1 cellular context compared by ENCODE assay signal in genomic region chr9:19184144-19184917, GRCh38.
TF ChIP-seq lines count a peak whose summit lies in the region.

No MANE protein-coding gene starts in this region.

TF ChIP-seq in GM12878, 131 proteins besides CTCF, POLR2A, EP300 and RAD21 (continued from another document and continues in another):
- TF ChIP-seq MEF2B (IDR thresholded peaks at IDR 0.05; ENCODE audit: partially characterized antibody, poor library complexity, severe bottlenecking), result peak; percentile 45
- no peak for TF ChIP-seq RCOR1 (conservative IDR thresholded peaks at IDR 0.05; ENCODE audit: low read depth, low read length)
- no peak for TF ChIP-seq YBX1 (IDR thresholded peaks at IDR 0.05)
- no peak for TF ChIP-seq HSF1 (IDR thresholded peaks at IDR 0.05; ENCODE audit: low read depth, low read length)
- TF ChIP-seq DPF2 (IDR thresholded peaks at IDR 0.05), result no peak
- no peak for TF ChIP-seq POLR2AphosphoS5 (IDR thresholded peaks at IDR 0.05; ENCODE audit: low read length)
- no peak; the same call in 1 of the 2 replicates for TF ChIP-seq SMC3 (IDR thresholded peaks at IDR 0.05; ENCODE audit: borderline replicate concordance, low read length)
- no peak for TF ChIP-seq POLR2AphosphoS2 (IDR thresholded peaks at IDR 0.05; ENCODE audit: low read depth, low read length)
- TF ChIP-seq, protein P1, sequence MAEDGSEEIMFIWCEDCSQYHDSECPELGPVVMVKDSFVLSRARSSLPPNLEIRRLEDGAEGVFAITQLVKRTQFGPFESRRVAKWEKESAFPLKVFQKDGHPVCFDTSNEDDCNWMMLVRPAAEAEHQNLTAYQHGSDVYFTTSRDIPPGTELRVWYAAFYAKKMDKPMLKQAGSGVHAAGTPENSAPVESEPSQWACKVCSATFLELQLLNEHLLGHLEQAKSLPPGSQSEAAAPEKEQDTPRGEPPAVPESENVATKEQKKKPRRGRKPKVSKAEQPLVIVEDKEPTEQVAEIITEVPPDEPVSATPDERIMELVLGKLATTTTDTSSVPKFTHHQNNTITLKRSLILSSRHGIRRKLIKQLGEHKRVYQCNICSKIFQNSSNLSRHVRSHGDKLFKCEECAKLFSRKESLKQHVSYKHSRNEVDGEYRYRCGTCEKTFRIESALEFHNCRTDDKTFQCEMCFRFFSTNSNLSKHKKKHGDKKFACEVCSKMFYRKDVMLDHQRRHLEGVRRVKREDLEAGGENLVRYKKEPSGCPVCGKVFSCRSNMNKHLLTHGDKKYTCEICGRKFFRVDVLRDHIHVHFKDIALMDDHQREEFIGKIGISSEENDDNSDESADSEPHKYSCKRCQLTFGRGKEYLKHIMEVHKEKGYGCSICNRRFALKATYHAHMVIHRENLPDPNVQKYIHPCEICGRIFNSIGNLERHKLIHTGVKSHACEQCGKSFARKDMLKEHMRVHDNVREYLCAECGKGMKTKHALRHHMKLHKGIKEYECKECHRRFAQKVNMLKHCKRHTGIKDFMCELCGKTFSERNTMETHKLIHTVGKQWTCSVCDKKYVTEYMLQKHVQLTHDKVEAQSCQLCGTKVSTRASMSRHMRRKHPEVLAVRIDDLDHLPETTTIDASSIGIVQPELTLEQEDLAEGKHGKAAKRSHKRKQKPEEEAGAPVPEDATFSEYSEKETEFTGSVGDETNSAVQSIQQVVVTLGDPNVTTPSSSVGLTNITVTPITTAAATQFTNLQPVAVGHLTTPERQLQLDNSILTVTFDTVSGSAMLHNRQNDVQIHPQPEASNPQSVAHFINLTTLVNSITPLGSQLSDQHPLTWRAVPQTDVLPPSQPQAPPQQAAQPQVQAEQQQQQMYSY (CRISPR knock-in tag; IDR thresholded peaks at IDR 0.05), result peak; percentile 39; the same call in 1 of the 2 replicates
- no peak for TF ChIP-seq STAT3 (IDR thresholded peaks at IDR 0.05; ENCODE audit: low read depth, low read length)
- TF ChIP-seq, protein P2, sequence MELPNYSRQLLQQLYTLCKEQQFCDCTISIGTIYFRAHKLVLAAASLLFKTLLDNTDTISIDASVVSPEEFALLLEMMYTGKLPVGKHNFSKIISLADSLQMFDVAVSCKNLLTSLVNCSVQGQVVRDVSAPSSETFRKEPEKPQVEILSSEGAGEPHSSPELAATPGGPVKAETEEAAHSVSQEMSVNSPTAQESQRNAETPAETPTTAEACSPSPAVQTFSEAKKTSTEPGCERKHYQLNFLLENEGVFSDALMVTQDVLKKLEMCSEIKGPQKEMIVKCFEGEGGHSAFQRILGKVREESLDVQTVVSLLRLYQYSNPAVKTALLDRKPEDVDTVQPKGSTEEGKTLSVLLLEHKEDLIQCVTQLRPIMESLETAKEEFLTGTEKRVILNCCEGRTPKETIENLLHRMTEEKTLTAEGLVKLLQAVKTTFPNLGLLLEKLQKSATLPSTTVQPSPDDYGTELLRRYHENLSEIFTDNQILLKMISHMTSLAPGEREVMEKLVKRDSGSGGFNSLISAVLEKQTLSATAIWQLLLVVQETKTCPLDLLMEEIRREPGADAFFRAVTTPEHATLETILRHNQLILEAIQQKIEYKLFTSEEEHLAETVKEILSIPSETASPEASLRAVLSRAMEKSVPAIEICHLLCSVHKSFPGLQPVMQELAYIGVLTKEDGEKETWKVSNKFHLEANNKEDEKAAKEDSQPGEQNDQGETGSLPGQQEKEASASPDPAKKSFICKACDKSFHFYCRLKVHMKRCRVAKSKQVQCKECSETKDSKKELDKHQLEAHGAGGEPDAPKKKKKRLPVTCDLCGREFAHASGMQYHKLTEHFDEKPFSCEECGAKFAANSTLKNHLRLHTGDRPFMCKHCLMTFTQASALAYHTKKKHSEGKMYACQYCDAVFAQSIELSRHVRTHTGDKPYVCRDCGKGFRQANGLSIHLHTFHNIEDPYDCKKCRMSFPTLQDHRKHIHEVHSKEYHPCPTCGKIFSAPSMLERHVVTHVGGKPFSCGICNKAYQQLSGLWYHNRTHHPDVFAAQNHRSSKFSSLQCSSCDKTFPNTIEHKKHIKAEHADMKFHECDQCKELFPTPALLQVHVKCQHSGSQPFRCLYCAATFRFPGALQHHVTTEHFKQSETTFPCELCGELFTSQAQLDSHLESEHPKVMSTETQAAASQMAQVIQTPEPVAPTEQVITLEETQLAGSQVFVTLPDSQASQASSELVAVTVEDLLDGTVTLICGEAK (IDR thresholded peaks at IDR 0.05; ENCODE audit: borderline replicate concordance), result no peak; the same call in 1 of the 2 replicates
- TF ChIP-seq ETV6 (conservative IDR thresholded peaks at IDR 0.05 in 1 of 2, IDR thresholded peaks at IDR 0.05 in 1 of 2; ENCODE audit: borderline replicate concordance in 1 of 2, low read depth in 1 of 2), result 0 out of 4 replicates have a peak, but pooled peaks of 1 of the 2 experiments have one; percentile 34
- TF ChIP-seq TBL1XR1 (IDR thresholded peaks at IDR 0.05; ENCODE audit: low read depth, low read length), result no peak
- TF ChIP-seq, protein P3, sequence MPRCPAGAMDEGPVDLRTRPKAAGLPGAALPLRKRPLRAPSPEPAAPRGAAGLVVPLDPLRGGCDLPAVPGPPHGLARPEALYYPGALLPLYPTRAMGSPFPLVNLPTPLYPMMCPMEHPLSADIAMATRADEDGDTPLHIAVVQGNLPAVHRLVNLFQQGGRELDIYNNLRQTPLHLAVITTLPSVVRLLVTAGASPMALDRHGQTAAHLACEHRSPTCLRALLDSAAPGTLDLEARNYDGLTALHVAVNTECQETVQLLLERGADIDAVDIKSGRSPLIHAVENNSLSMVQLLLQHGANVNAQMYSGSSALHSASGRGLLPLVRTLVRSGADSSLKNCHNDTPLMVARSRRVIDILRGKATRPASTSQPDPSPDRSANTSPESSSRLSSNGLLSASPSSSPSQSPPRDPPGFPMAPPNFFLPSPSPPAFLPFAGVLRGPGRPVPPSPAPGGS (IDR thresholded peaks at IDR 0.05; ENCODE audit: borderline replicate concordance, insufficient read depth, low read depth, low read length, poor library complexity, severe bottlenecking), result no peak
- no peak for TF ChIP-seq NFYA (IDR thresholded peaks at IDR 0.05; ENCODE audit: borderline replicate concordance, low read depth, low read length)
- TF ChIP-seq IRF4 (IDR thresholded peaks at IDR 0.05; ENCODE audit: low read depth, low read length), result no peak
- TF ChIP-seq ZZZ3 (IDR thresholded peaks at IDR 0.05; ENCODE audit: control insufficient read depth, insufficient read length, low read depth), result no peak
- no peak for TF ChIP-seq E2F8 (IDR thresholded peaks at IDR 0.05; ENCODE audit: low read depth, partially characterized antibody)
- TF ChIP-seq CUX1 (IDR thresholded peaks at IDR 0.05; ENCODE audit: insufficient replicate concordance, low read depth, low read length), result no peak
- peak; percentile 30 to 46; a peak in 2 of 4 replicates for TF ChIP-seq IKZF2 (IDR thresholded peaks at IDR 0.05)
- TF ChIP-seq NR2C1 (IDR thresholded peaks at IDR 0.05), result no peak
- TF ChIP-seq E2F4 (IDR thresholded peaks at IDR 0.05; ENCODE audit: low read depth, low read length), result no peak
- TF ChIP-seq BRCA1 (IDR thresholded peaks at IDR 0.05; ENCODE audit: low read depth, low read length), result no peak
- TF ChIP-seq ZNF592 (IDR thresholded peaks at IDR 0.05), result no peak
- TF ChIP-seq PML (IDR thresholded peaks at IDR 0.05; ENCODE audit: low read length), result no peak
- no peak for TF ChIP-seq RBBP5 (conservative IDR thresholded peaks at IDR 0.05)
- TF ChIP-seq SREBF1 (IDR thresholded peaks at IDR 0.05; ENCODE audit: low read length), result no peak
- TF ChIP-seq WRNIP1 (IDR thresholded peaks at IDR 0.05; ENCODE audit: borderline replicate concordance, low read depth, low read length), result no peak
- TF ChIP-seq EZH2 (IDR thresholded peaks at IDR 0.05; ENCODE audit: borderline replicate concordance, control insufficient read depth, low read depth, low read length), result no peak
